ENCODE assay signal across 13 cellular contexts in genomic region chr12:75185881-75186280, GRCh38. TPM values are rescaled to one million over a fixed set of nuclear protein-coding genes. Genes with fewer than 3 reads are reported as not detected.
"Had no signal": no experiment of that assay in that cellular context is flagged by ENCODE, and none has a peak within 500 bp of the region (broad histone marks: within the 10 kb centered on the region; RNA-seq: fewer than 3 reads in every experiment).

No MANE protein-coding gene starts in this region.

RNA-seq across cellular contexts. Expression of gene KCNC2, which starts 23.8 kb away (rescaled TPM):
- total RNA-seq: activated B cell treated with CpG ODN at 0.5 μM for 24 hours; activated CD4-positive, alpha-beta memory T cell treated with anti-CD3 and anti-CD28 coated beads for 36 hours; activated CD4-positive, alpha-beta memory T cell treated with anti-CD3 and anti-CD28 coated beads, Interleukin-2, amount 10 ng/mL, durations not matched to agents 7 days and 5 days; activated CD4-positive, alpha-beta T cell treated with anti-CD3 and anti-CD28 coated beads for 36 hours; activated CD4-positive, alpha-beta T cell treated with anti-CD3 and anti-CD28 coated beads, Interleukin-2, amount 10 ng/mL, durations not matched to agents 24 days and 14 days; activated CD4-positive, alpha-beta T cell treated with anti-CD3 and anti-CD28 coated beads, Interleukin-2, amount 10 ng/mL, durations not matched to agents 7 days and 5 days; activated CD8-positive, alpha-beta memory T cell treated with anti-CD3 and anti-CD28 coated beads for 36 hours; activated CD8-positive, alpha-beta memory T cell treated with anti-CD3 and anti-CD28 coated beads, Interleukin-2, amount 10 ng/mL, durations not matched to agents 7 days and 5 days; activated CD8-positive, alpha-beta T cell treated with anti-CD3 and anti-CD28 coated beads for 36 hours; activated CD8-positive, alpha-beta T cell treated with anti-CD3 and anti-CD28 coated beads, Interleukin-2, amount 10 ng/mL, durations not matched to agents 7 days and 5 days; T-helper 1 cell treated with Interleukin-12 subunit alpha and Interleukin-12 subunit beta and Interleukin-4 antibody, amounts not matched to agents 30 ng/mL and 1 ng/mL, for 36 hours; T-helper 17 cell; T-helper 2 cell treated with Interferon-gamma antibody and Interleukin-4, amounts not matched to agents 100 ng/mL and 5 ng/mL, for 36 hours had no signal
